Comparison of ENCODE assay signal across 7 cellular contexts in the genomic region with DNA sequence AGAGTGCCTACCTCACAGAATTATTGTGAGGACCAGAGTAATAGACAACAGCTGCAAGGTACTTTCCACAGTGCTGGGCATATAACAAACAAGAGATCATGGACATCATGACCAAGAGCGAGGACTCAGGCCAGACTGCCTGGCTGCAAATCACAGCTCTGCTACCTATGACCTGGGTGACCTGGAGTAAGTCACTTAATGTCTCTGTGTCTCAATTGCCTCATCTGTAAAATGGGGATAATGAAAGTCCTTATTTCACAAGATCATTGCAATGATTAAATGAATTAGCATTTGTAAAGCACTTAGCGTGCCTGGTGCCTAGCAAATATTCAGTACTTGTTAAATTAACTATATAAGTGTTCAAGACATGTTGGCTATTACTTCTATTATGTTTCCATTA.
"Had no signal": no experiment of that assay in that cellular context is flagged by ENCODE, and none has a peak within 500 bp of the region (broad histone marks: within the 10 kb centered on the region; RNA-seq: fewer than 3 reads in every experiment).

No MANE protein-coding gene starts in this region.

- H3K4me3 ChIP-seq: GM23338 had no signal

- DNase-seq: H9, HCEC 1CT, KG1 had no signal

- ATAC-seq: GM23338 had no signal

- FAIRE-seq: H1, H54, HTR-8/SVneo had no signal

- H2AFZ ChIP-seq: GM23338 had no signal

- H3K4me2 ChIP-seq: GM23338 had no signal
